8 cellular contexts compared by ENCODE assay signal in genomic region chr9:117644607-117645244, GRCh38. TPM values are rescaled to one million over a fixed set of nuclear protein-coding genes. Genes with fewer than 3 reads are reported as not detected.
DNase-seq lines count a peak whose midpoint lies in the region; ATAC-seq and TF ChIP-seq lines count a peak whose summit lies in the region.

No MANE protein-coding gene starts in this region.

- H3K4me3 Mint-ChIP-seq in GM23338: no peak overlapping the region
- H3K4me3 Mint-ChIP-seq in activated T-helper 17 cell treated with anti-CD3 and anti-CD28 coated beads, Interleukin-2, amount 50 U/mL, for 72 hours: no peak overlapping the region

- intact Hi-C loops in Panc1 (cut with micrococcal nuclease; ENCODE audit: unreplicated experiment): loop anchor here (10.0 kb wide), 1 partner anchor 140 kb away; no protein-coding TSS in a partner anchor
- intact Hi-C loops in testis (cut with DNase I; ENCODE audit: low total_unique reads): no loop called here

- H3K4me1 ChIP-seq in GM23338 (ENCODE audit: insufficient read depth) (no peaks in the 10 kb centered on the region), Karpas-422 (ENCODE audit: low read length) (peaks cover 7% of the 10 kb centered on the region), Panc1 (ENCODE audit: control insufficient read depth, insufficient read depth, low read length) (no peaks in the 10 kb centered on the region; the same call in 1 of the 2 replicates), neuron (ENCODE audit: insufficient read depth, low read length) (peaks cover 15% of the 10 kb centered on the region), testis (no peaks in the 10 kb centered on the region)

- H3K27ac ChIP-seq in GM23338 (ENCODE audit: low read depth) (no peak overlapping the region), Karpas-422 (ENCODE audit: low read length) (no peak overlapping the region), Panc1 (ENCODE audit: low read length) (no peak overlapping the region), testis (no peak overlapping the region)

- no peaks in the 10 kb centered on the region for H3K36me3 Mint-ChIP-seq in GM23338 (ENCODE audit: low read depth)
- no peaks in the 10 kb centered on the region for H3K36me3 Mint-ChIP-seq in activated T-helper 17 cell treated with anti-CD3 and anti-CD28 coated beads, Interleukin-2, amount 50 U/mL, for 72 hours (ENCODE audit: low read depth)

- no peak overlapping the region for H3K4me2 ChIP-seq in GM23338
- H3K4me2 ChIP-seq in Karpas-422 (ENCODE audit: low read depth, low read length, poor library complexity, severe bottlenecking): no peak overlapping the region

- H3F3A ChIP-seq in GM23338 (replicated peaks; ENCODE audit: low read depth): no peaks in the 10 kb centered on the region

- no TSS peak for BruUV-seq in Panc1 (replicated peaks; lab: Mats Ljungman, UMichigan)

- H4K20me1 ChIP-seq in GM23338 (replicated peaks; ENCODE audit: insufficient read depth) (no peaks in the 10 kb centered on the region), Karpas-422 (ENCODE audit: insufficient read depth, low read depth, low read length) (no peaks in the 10 kb centered on the region)

- TF ChIP-seq CTCF in GM23338 (conservative IDR thresholded peaks at IDR 0.05; ENCODE audit: low read depth in 2 of 2) (peak; percentile 98 to 99), Panc1 (IDR thresholded peaks at IDR 0.05) (peak; percentile 82), foreskin fibroblast (IDR thresholded peaks at IDR 0.05; ENCODE audit: low read depth, low read length) (peak; percentile 95), testis (IDR thresholded peaks at IDR 0.05) (peak; percentile 77 to 91 (median 89))

- H3K9me2 ChIP-seq in GM23338 (ENCODE audit: insufficient read depth) (0 out of 2 replicates have a peak, but pooled peaks cover 10% of the 10 kb centered on the region), Karpas-422 (replicated peaks; ENCODE audit: insufficient read depth, low read length) (no peaks in the 10 kb centered on the region)

- in situ Hi-C loops in Panc1 (cut with HindIII; ENCODE audit: low pct_unique_long_range_greater_than_20kb, low sequenced_read_pairs): no loop called here

- DNase-seq in EL (peak; percentile 64), GM23338 (ENCODE audit: low spot score) (peak; percentile 85), Karpas-422 (peak; percentile 88), Panc1 (ENCODE audit: low read depth, low spot score) (peak; percentile 57), foreskin fibroblast (peak; percentile 43 to 80), testis (peak; percentile 82)

- 1 to 2% methylated on average over 10 of the region's 10 CpGs for WGBS in testis, 2 donors

- H3K27me3 Mint-ChIP-seq in GM23338 (ENCODE audit: insufficient read depth, low read depth, poor library complexity): peaks cover 4% of the 10 kb centered on the region
- peaks cover 26% of the 10 kb centered on the region for H3K27me3 Mint-ChIP-seq in activated T-helper 17 cell treated with anti-CD3 and anti-CD28 coated beads, Interleukin-2, amount 50 U/mL, for 72 hours

- no peaks in the 10 kb centered on the region for H3K36me3 ChIP-seq in GM23338 (ENCODE audit: insufficient read depth)
- no peaks in the 10 kb centered on the region for H3K36me3 ChIP-seq in Karpas-422 (ENCODE audit: insufficient read depth, low read length)
- no peaks in the 10 kb centered on the region for H3K36me3 ChIP-seq in Panc1 (ENCODE audit: control insufficient read depth, insufficient read depth, low read length)
- no peaks in the 10 kb centered on the region for H3K36me3 ChIP-seq in neuron (ENCODE audit: insufficient read depth, low read length)
- H3K36me3 ChIP-seq in testis (ENCODE audit: low read depth, missing control alignments): no peaks in the 10 kb centered on the region

- H3K79me2 ChIP-seq in GM23338 (replicated peaks; ENCODE audit: insufficient read depth) (no peaks in the 10 kb centered on the region), Karpas-422 (ENCODE audit: low read length) (no peaks in the 10 kb centered on the region)

- no peak overlapping the region for H3K4me3 ChIP-seq in GM23338
- H3K4me3 ChIP-seq in Karpas-422 (ENCODE audit: low read length): no peak overlapping the region
- no peak overlapping the region for H3K4me3 ChIP-seq in Panc1 (ENCODE audit: low read depth in 2 of 2, low read length in 2 of 2)
- peak overlapping the region in 1 of 2 donors; percentile 1 for H3K4me3 ChIP-seq in foreskin fibroblast (ENCODE audit: low read depth in 1 of 2, low read length in 2 of 2)
- no peak overlapping the region for H3K4me3 ChIP-seq in neuron (ENCODE audit: low read length)
- no peak overlapping the region for H3K4me3 ChIP-seq in testis

- POLR2A ChIA-PET in Panc1 (lab: Charles Lee): no interaction called here

- ATAC-seq in GM23338 (peak; percentile 82), Panc1 (peak; percentile 65; the same call in 1 of the 2 replicates)
- ATAC-seq in activated T-helper 17 cell treated with anti-CD3 and anti-CD28 coated beads, Interleukin-2, amount 50 U/mL, for 72 hours (replicated peaks): peak; percentile 24

- H3K9me3 Mint-ChIP-seq in GM23338: peaks cover 9% of the 10 kb centered on the region; the same call in 2 of the 3 replicates
- H3K9me3 Mint-ChIP-seq in activated T-helper 17 cell treated with anti-CD3 and anti-CD28 coated beads, Interleukin-2, amount 50 U/mL, for 72 hours: no peaks in the 10 kb centered on the region

- H3K27me3 ChIP-seq in GM23338 (ENCODE audit: insufficient read depth): no peaks in the 10 kb centered on the region
- no peaks in the 10 kb centered on the region for H3K27me3 ChIP-seq in Karpas-422 (ENCODE audit: low read length)
- peaks cover 5% of the 10 kb centered on the region; the same call in 1 of the 2 replicates for H3K27me3 ChIP-seq in Panc1 (ENCODE audit: control insufficient read depth, insufficient read depth, low read length)
- no peaks in the 10 kb centered on the region for H3K27me3 ChIP-seq in neuron (ENCODE audit: insufficient read depth, low read length)
- H3K27me3 ChIP-seq in testis: no peaks in the 10 kb centered on the region

- TF ChIP-seq POLR2A in testis (IDR thresholded peaks at IDR 0.05): no peak

- peaks cover 11% of the 10 kb centered on the region for H3K4me1 Mint-ChIP-seq in GM23338
- H3K4me1 Mint-ChIP-seq in activated T-helper 17 cell treated with anti-CD3 and anti-CD28 coated beads, Interleukin-2, amount 50 U/mL, for 72 hours: peaks cover 6% of the 10 kb centered on the region

- H3K27ac Mint-ChIP-seq in GM23338: no peak overlapping the region
- no peak overlapping the region for H3K27ac Mint-ChIP-seq in activated T-helper 17 cell treated with anti-CD3 and anti-CD28 coated beads, Interleukin-2, amount 50 U/mL, for 72 hours

- CTCF ChIA-PET in Panc1 (lab: Charles Lee): no interaction called here

- no peak overlapping the region for H3K9ac ChIP-seq in Karpas-422 (ENCODE audit: low read length)

- H2AFZ ChIP-seq in GM23338 (peak overlapping the region; percentile 20; the same call in 1 of the 2 replicates), Karpas-422 (ENCODE audit: low read length) (no peak overlapping the region), neuron (ENCODE audit: low read depth, low read length) (peak overlapping the region; percentile 3)

- no peaks in the 10 kb centered on the region for H3K9me3 ChIP-seq in Karpas-422 (ENCODE audit: low read length)
- H3K9me3 ChIP-seq in Panc1 (ENCODE audit: control insufficient read depth, insufficient read depth, low read depth, low read length): no peaks in the 10 kb centered on the region
- H3K9me3 ChIP-seq in neuron (ENCODE audit: low read length): no peaks in the 10 kb centered on the region
- no peaks in the 10 kb centered on the region for H3K9me3 ChIP-seq in testis

TF ChIP-seq in GM23338, 12 proteins besides CTCF, POLR2A, EP300 and RAD21 (continues in another document):
- TF ChIP-seq CREB1 (CRISPR knock-in tag; IDR thresholded peaks at IDR 0.05; ENCODE audit: low read depth) (no peak), ZNF331 (CRISPR knock-in tag; IDR thresholded peaks at IDR 0.05; ENCODE audit: low read depth) (no peak), EZH2phosphoT487 (IDR thresholded peaks at IDR 0.05; ENCODE audit: unreplicated experiment) (no peak), POLR2AphosphoS5 (IDR thresholded peaks at IDR 0.05; ENCODE audit: low read depth) (no peak), STAT1 (IDR thresholded peaks at IDR 0.05; ENCODE audit: unreplicated experiment) (no peak), JUNB (IDR thresholded peaks at IDR 0.05; ENCODE audit: unreplicated experiment) (no peak), REST (IDR thresholded peaks at IDR 0.05; ENCODE audit: unreplicated experiment) (no peak), NANOG (IDR thresholded peaks at IDR 0.05; ENCODE audit: borderline replicate concordance) (no peak)

RNA-seq across cellular contexts. Expression of gene TLR4, which starts 59.5 kb away (rescaled TPM):
- 0.17 and 0.27 TPM in 2 replicates for total RNA-seq in GM23338 (2014; rRNA removed; shearing (Covaris generic))
- polyA plus RNA-seq in GM23338 (2016; fragmentation: Nextera tagmentation; extraction: Ambion mirVana) (0.06 TPM in 1 of 2 replicates, not detected in the other), testis (ENCODE audit: insufficient read depth, low read depth, low replicate concordance) (3.9 TPM)
- total RNA-seq in Karpas-422 (2014; rRNA removed; shearing (Covaris generic); ENCODE audit: low replicate concordance): 5.8 and 7.3 TPM in 2 replicates
- total RNA-seq in Panc1 (2021; ENCODE audit: unreplicated experiment) (0.33 TPM), testis (1 to 10 TPM; 3.7 to 5.0 TPM)
- 0.06 TPM for polyA plus RNA-seq in Panc1 (2012; ENCODE audit: insufficient read length)
- not detected for total RNA-seq in activated T-helper 17 cell treated with anti-CD3 and anti-CD28 coated beads, Interleukin-2, amount 50 U/mL, for 72 hours

Comparison
In these comparisons a context has a peak if more than half of its experiments do, and no peak if none do; other contexts are left out.
1. ATAC-seq: peak in every context shown above with its lines; median percentile 82 in GM23338; 65 in Panc1; 24 in activated T-helper 17 cell treated with anti-CD3 and anti-CD28 coated beads, Interleukin-2, amount 50 U/mL, for 72 hours.